In genomic region chr4:37745946-37746345, GRCh38 we compare ENCODE assay signal across 26 cellular contexts.
"Had no signal": no experiment of that assay in that cellular context is flagged by ENCODE, and none has a peak within 500 bp of the region (broad histone marks: within the 10 kb centered on the region; RNA-seq: fewer than 3 reads in every experiment).

No MANE protein-coding gene starts in this region.

- H3K27ac ChIP-seq: coronary artery, esophagus squamous epithelium, foreskin keratinocyte, gastroesophageal sphincter, heart right ventricle, lower lobe of right lung, psoas muscle, sigmoid colon, stomach, thyroid gland had no signal

- H3K4me3 ChIP-seq: coronary artery, esophagus squamous epithelium, gastroesophageal sphincter, heart right ventricle, lower lobe of right lung, psoas muscle, sigmoid colon, stomach, thyroid gland had no signal

- H3K36me3 ChIP-seq: esophagus squamous epithelium, gastroesophageal sphincter, heart right ventricle, lower lobe of right lung, sigmoid colon, stomach, thyroid gland had no signal

- H3K4me1 ChIP-seq: esophagus squamous epithelium, foreskin keratinocyte, gastroesophageal sphincter, lower lobe of right lung, psoas muscle, sigmoid colon, stomach, thyroid gland had no signal

- ATAC-seq: effector memory CD8-positive, alpha-beta T cell; foreskin keratinocyte; gastroesophageal sphincter; heart right ventricle; left colon; left ventricle myocardium superior; lower lobe of right lung; naive thymus-derived CD8-positive, alpha-beta T cell; psoas muscle; right cardiac atrium; stimulated activated effector memory CD8-positive, alpha-beta T cell treated with anti-CD3 and anti-CD28 coated beads, Interleukin-12 subunit alpha, Interleukin-12 subunit beta, amount 100 ng/mL, for 72 hours had no signal

- H3K27me3 ChIP-seq: esophagus squamous epithelium, gastroesophageal sphincter, heart right ventricle, sigmoid colon, stomach, thyroid gland had no signal

- DNase-seq: effector memory CD8-positive, alpha-beta T cell; erythroblast; esophagus squamous epithelium; foreskin keratinocyte; glutamatergic neuron; heart right ventricle; hippocampal formation; islet precursor cell; kidney glomerular epithelial cell; left colon; left ventricle myocardium superior; lower lobe of right lung; naive thymus-derived CD8-positive, alpha-beta T cell; nephron progenitor cell; nucleus accumbens; psoas muscle; right cardiac atrium; sigmoid colon; stimulated activated CD4-positive, alpha-beta T cell treated with anti-CD3 and anti-CD28 coated beads, Interleukin-2, amount 100 ng/mL, for 24 hours; stimulated activated CD4-positive, alpha-beta T cell treated with anti-CD3 and anti-CD28 coated beads, Interleukin-4, amount 100 ng/mL, for 24 hours; stimulated activated naive CD4-positive, alpha-beta T cell treated with Interleukin-2 at 50 U/mL for 16 hours; stomach; thyroid gland had no signal

- H3K9me3 ChIP-seq: esophagus squamous epithelium, gastroesophageal sphincter, lower lobe of right lung, psoas muscle, sigmoid colon, stomach, thyroid gland had no signal
